ENCODE assay signal across 8 cellular contexts in genomic region chr11:2884424-2884815, GRCh38. TPM values are rescaled to one million over a fixed set of nuclear protein-coding genes. Genes with fewer than 3 reads are reported as not detected.
DNase-seq lines count a peak whose midpoint lies in the region; ATAC-seq and TF ChIP-seq lines count a peak whose summit lies in the region.

No MANE protein-coding gene starts in this region.

- CTCF ChIA-PET in Calu3 (lab: Charles Lee), result interaction anchor here (1.3 to 2.6 kb wide), 2 partner anchors 147 to 351 kb away, joined by 3 to 7 read pairs; no protein-coding TSS in a partner anchor

- BruUV-seq in Calu3 (replicated peaks; lab: Mats Ljungman, UMichigan), result no TSS peak

- peak; percentile 38 for DNase-seq in Calu3
- peak; percentile 43 for DNase-seq in WERI-Rb-1
- peak; percentile 57 to 73 for DNase-seq in heart right ventricle
- DNase-seq in retinal pigment epithelial cell (ENCODE audit: low read depth), result no peak
- DNase-seq in foreskin keratinocyte, result no peak

- peaks cover 35% of the 10 kb centered on the region for H3K27me3 Mint-ChIP-seq in Calu3 (ENCODE audit: unreplicated experiment)

- H3K27me3 ChIP-seq in WERI-Rb-1 (ENCODE audit: insufficient read depth, low read depth, severe bottlenecking) (no peaks in the 10 kb centered on the region), heart right ventricle (peaks cover 0 to 34% (median 0%) of the 10 kb centered on the region in 7 donors), foreskin keratinocyte (peaks cover 34% of the 10 kb centered on the region)

- H3K9me3 ChIP-seq in WERI-Rb-1 (ENCODE audit: severe bottlenecking) (no peaks in the 10 kb centered on the region), heart right ventricle (no peaks in the 10 kb centered on the region)

- H3K4me1 ChIP-seq in heart right ventricle (peaks cover 5 to 50% (median 34%) of the 10 kb centered on the region in 9 donors), foreskin keratinocyte (no peaks in the 10 kb centered on the region)

- no peak overlapping the region for H3K27ac Mint-ChIP-seq in Calu3 (ENCODE audit: unreplicated experiment)

- peaks cover 5% of the 10 kb centered on the region for H3K36me3 ChIP-seq in WERI-Rb-1
- H3K36me3 ChIP-seq in heart right ventricle, result no peaks in the 10 kb centered on the region

- peak overlapping the region; percentile 72 for H3K4me3 Mint-ChIP-seq in Calu3 (ENCODE audit: low read depth, unreplicated experiment)

- TF ChIP-seq CTCF in Calu3 (IDR thresholded peaks at IDR 0.05; ENCODE audit: unreplicated experiment) (no peak), WERI-Rb-1 (IDR thresholded peaks at IDR 0.05; ENCODE audit: low read depth, low read length) (no peak), heart right ventricle (IDR thresholded peaks at IDR 0.05) (no peak), retinal pigment epithelial cell (conservative IDR thresholded peaks at IDR 0.05; ENCODE audit: low read depth, low read length) (no peak), foreskin keratinocyte (conservative IDR thresholded peaks at IDR 0.05) (no peak)

- no peaks in the 10 kb centered on the region for H3K9me3 Mint-ChIP-seq in Calu3 (ENCODE audit: low read depth, unreplicated experiment)

- H3K27ac ChIP-seq in WERI-Rb-1, result peak overlapping the region; percentile 67; the same call in 1 of the 2 replicates
- peak overlapping the region; percentile 80 to 94 (median 86) for H3K27ac ChIP-seq in heart right ventricle
- no peak overlapping the region for H3K27ac ChIP-seq in foreskin keratinocyte

- WGBS in heart right ventricle, 2 donors, result 0 to 1% methylated on average over 27 to 52 of the region's 52 CpGs

- intact Hi-C loops in Calu3 (cut with micrococcal nuclease; ENCODE audit: unreplicated experiment) (loop anchor here (10.0 kb wide), 1 partner anchor 450 kb away; no protein-coding TSS in a partner anchor), heart right ventricle (cut with DNase I) (loop anchor here in 8 of 10 donors (2.0 to 10.0 kb wide), 8 partner anchors 47 to 690 kb away; partner anchors contain the start of genes KCNQ1OT1 (in 4 of the 8), C11orf21 (in 1 of the 8) and TSPAN32 (in 1 of the 8))

- H3K36me3 Mint-ChIP-seq in Calu3 (ENCODE audit: insufficient read depth, unreplicated experiment), result peaks cover 16% of the 10 kb centered on the region

- H3K4me3 ChIP-seq in WERI-Rb-1 (ENCODE audit: low read depth, low read length) (peak overlapping the region; percentile 58), heart right ventricle (peak overlapping the region; percentile 36 to 85 (median 72)), retinal pigment epithelial cell (ENCODE audit: low read length) (peak overlapping the region; percentile 56)

- H3K4me1 Mint-ChIP-seq in Calu3 (ENCODE audit: low read depth, unreplicated experiment), result no peaks in the 10 kb centered on the region

- ATAC-seq in heart right ventricle (peak in 3 of 8 donors; percentile 19 to 36 (median 20)), HG02970 (IDR thresholded peaks at IDR 0.05; ENCODE audit: low FRiP score, unreplicated experiment) (no peak), foreskin keratinocyte (no peak), GM19452 (IDR thresholded peaks at IDR 0.05; ENCODE audit: unreplicated experiment) (no peak)
- no peak for ATAC-seq in activated CD4-positive, CD25-positive, alpha-beta regulatory T cell treated with anti-CD3 and anti-CD28 coated beads, Interleukin-2, amount 50 U/mL, for 24 hours

RNA-seq across cellular contexts. Expression of gene CDKN1C, which starts 1.2 kb away (rescaled TPM):
- total RNA-seq in Calu3 (2022), result 2.2 and 2.4 TPM in 2 replicates
- 10 to 100 TPM; 16.9 to 48.0 (median 25.4) TPM for total RNA-seq in heart right ventricle
- 10 to 100 TPM; 50.3 to 55.3 TPM for polyA plus RNA-seq in heart right ventricle
- total RNA-seq in foreskin keratinocyte, result 2.4 and 3.2 TPM in 2 replicates
- 2.6 and 2.8 TPM in 2 replicates for polyA plus RNA-seq in foreskin keratinocyte

RNA-seq across cellular contexts. Expression of gene PHLDA2, which starts 44.8 kb away (rescaled TPM):
- total RNA-seq in Calu3 (2022) (111 and 142 TPM in 2 replicates), heart right ventricle (1 to 10 TPM in 3 of 10 donors, under 1 TPM in 6, not detected in 1; 0.39 to 2.8 (median 0.80) TPM), foreskin keratinocyte (36.9 and 52.6 TPM in 2 replicates)
- polyA plus RNA-seq in heart right ventricle (10 to 100 TPM in 1 of 2 donors, 1 to 10 TPM in 1; 1.6 to 14.2 TPM), foreskin keratinocyte (165 and 166 TPM in 2 replicates)

Comparison
In these comparisons a context has a peak if more than half of its experiments do, and no peak if none do; other contexts are left out.
1. DNase-seq: peak in Calu3 (single experiment), WERI-Rb-1 (single experiment) and heart right ventricle (2 of 2); none in retinal pigment epithelial cell (single experiment) and foreskin keratinocyte (0 of 2).
2. Peak in every context shown above with its lines, with median percentiles within 50 percentile points of each other: H3K4me3 ChIP-seq.